In genomic region chr22:18992543-18993198, GRCh38 we compare ENCODE assay signal across 34 cellular contexts. TPM values are rescaled to one million over a fixed set of nuclear protein-coding genes. Genes with fewer than 3 reads are reported as not detected.
"Had no signal": no experiment of that assay in that cellular context is flagged by ENCODE, and none has a peak within 500 bp of the region (broad histone marks: within the 10 kb centered on the region; RNA-seq: fewer than 3 reads in every experiment).

No MANE protein-coding gene starts in this region.

- DNase-seq: activated CD4-positive, alpha-beta T cell treated with anti-CD3 and anti-CD28 coated beads for 36 hours; activated CD4-positive, alpha-beta T cell treated with anti-CD3 and anti-CD28 coated beads, Interleukin-2, amount 10 ng/mL, durations not matched to agents 7 days and 5 days; activated CD4-positive, alpha-beta T cell treated with anti-CD3 and anti-CD28 coated beads, Interleukin-2, amount 50 U/mL, for 48 hours; activated CD8-positive, alpha-beta T cell treated with anti-CD3 and anti-CD28 coated beads, Interleukin-2, amount 10 ng/mL, durations not matched to agents 7 days and 5 days; activated gamma-delta T cell; activated naive CD4-positive, alpha-beta T cell treated with Interleukin-2 at 50 U/mL for 16 hours; activated naive CD8-positive, alpha-beta T cell treated with anti-CD3 and anti-CD28 coated beads, Interleukin-2, amount 10 ng/mL, durations not matched to agents 7 days and 5 days; activated T-cell treated with anti-CD3 and anti-CD28 coated beads, Interleukin-2, amount 50 U/mL, for 24 hours; brain microvascular endothelial cell; MM.1S; MV-4-11; NCI-H1092; NCI-H1436 treated with DMSO at 0.1 percent for 48 hours; NCI-H1694 treated with DMSO at 0.1 percent for 48 hours; NCI-H2029; NCI-H2107; NCI-H2171; NCI-H510A; NCI-H526; NCI-H748 treated with DMSO at 0.1 percent for 48 hours; NK-92 treated with Interleukin-12 subunit alpha and Interleukin-12 subunit beta, amount 100 ng/mL, for 24 hours; PC-3; RPMI8226; SHP77 treated with DMSO at 0.1 percent for 48 hours; SK-N-SH had no signal

- H3K36me3 ChIP-seq: brain microvascular endothelial cell, Peyer's patch, SJSA1 had no signal

- H3K9me3 ChIP-seq: Peyer's patch, SJSA1, SK-N-SH had no signal

- H3K9me3 Mint-ChIP-seq: activated CD4-positive, alpha-beta T cell treated with anti-CD3 and anti-CD28 coated beads, Interleukin-2, amount 10 ng/mL, durations not matched to agents 7 days and 5 days; activated naive CD4-positive, alpha-beta T cell treated with anti-CD3 and anti-CD28 coated beads, Interleukin-2, amount 50 U/mL, for 24 hours; activated naive CD8-positive, alpha-beta T cell treated with anti-CD3 and anti-CD28 coated beads, Interleukin-2, amount 10 ng/mL, durations not matched to agents 7 days and 5 days; activated T-cell treated with anti-CD3 and anti-CD28 coated beads, Interleukin-2, amount 50 U/mL, for 24 hours; activated T-helper 2 cell treated with anti-CD3 and anti-CD28 coated beads, Interferon-gamma antibody, Interleukin-2, Interleukin-4, amounts not matched to agents 10 μg/mL and 5 μg/mL and 100 μg/mL, durations not matched to agents 14 hours and 24 hours and 36 hours; T-helper 1 cell treated with Interleukin-12 subunit alpha and Interleukin-12 subunit beta and Interleukin-4 antibody, amounts not matched to agents 30 μg/mL and 1 μg/mL, for 36 hours; T-helper 2 cell treated with Interferon-gamma antibody and Interleukin-4, amounts not matched to agents 5 μg/mL and 100 μg/mL, for 36 hours had no signal

- H3K27me3 ChIP-seq: Peyer's patch had no signal

- H3K4me2 ChIP-seq: KMS-11, SK-N-SH had no signal

- H3K27me3 Mint-ChIP-seq: activated CD4-positive, alpha-beta T cell treated with anti-CD3 and anti-CD28 coated beads, Interleukin-2, amount 10 ng/mL, durations not matched to agents 7 days and 5 days had no signal

- ATAC-seq: activated CD4-positive, alpha-beta T cell treated with anti-CD3 and anti-CD28 coated beads for 36 hours; activated CD4-positive, CD25-positive, alpha-beta regulatory T cell treated with anti-CD3 and anti-CD28 coated beads, Interleukin-2, amount 50 U/mL, for 24 hours; activated CD8-positive, alpha-beta T cell treated with anti-CD3 and anti-CD28 coated beads, Interleukin-2, amount 10 ng/mL, durations not matched to agents 7 days and 5 days; PC-3 had no signal

- H3K36me3 Mint-ChIP-seq: activated naive CD4-positive, alpha-beta T cell treated with anti-CD3 and anti-CD28 coated beads, Interleukin-2, amount 50 U/mL, for 24 hours; activated naive CD8-positive, alpha-beta T cell treated with anti-CD3 and anti-CD28 coated beads, Interleukin-2, amount 10 ng/mL, durations not matched to agents 7 days and 5 days had no signal

- H3K4me3 ChIP-seq: Peyer's patch, SJSA1 had no signal

- H3K4me1 Mint-ChIP-seq: activated CD4-positive, alpha-beta T cell treated with anti-CD3 and anti-CD28 coated beads for 36 hours; activated CD4-positive, alpha-beta T cell treated with anti-CD3 and anti-CD28 coated beads, Interleukin-2, amount 10 ng/mL, durations not matched to agents 7 days and 5 days; activated naive CD4-positive, alpha-beta T cell treated with anti-CD3 and anti-CD28 coated beads, Interleukin-2, amount 50 U/mL, for 24 hours; activated naive CD8-positive, alpha-beta T cell treated with anti-CD3 and anti-CD28 coated beads, Interleukin-2, amount 10 ng/mL, durations not matched to agents 7 days and 5 days had no signal

- H3K9ac ChIP-seq: KMS-11, SK-N-SH had no signal

- H3K4me1 ChIP-seq: Peyer's patch, SJSA1 had no signal

- H3K27ac ChIP-seq: brain microvascular endothelial cell, KMS-11, Peyer's patch, SJSA1 had no signal

- H3K27ac Mint-ChIP-seq: activated CD4-positive, alpha-beta T cell treated with anti-CD3 and anti-CD28 coated beads for 36 hours; activated CD4-positive, alpha-beta T cell treated with anti-CD3 and anti-CD28 coated beads, Interleukin-2, amount 10 ng/mL, durations not matched to agents 7 days and 5 days; activated CD8-positive, alpha-beta T cell treated with anti-CD3 and anti-CD28 coated beads, Interleukin-2, amount 10 ng/mL, durations not matched to agents 7 days and 5 days; activated naive CD4-positive, alpha-beta T cell treated with anti-CD3 and anti-CD28 coated beads, Interleukin-2, amount 50 U/mL, for 24 hours; activated naive CD8-positive, alpha-beta T cell treated with anti-CD3 and anti-CD28 coated beads, Interleukin-2, amount 10 ng/mL, durations not matched to agents 7 days and 5 days; activated T-cell treated with anti-CD3 and anti-CD28 coated beads, Interleukin-2, amount 50 U/mL, for 24 hours; activated T-helper 2 cell treated with anti-CD3 and anti-CD28 coated beads, Interferon-gamma antibody, Interleukin-2, Interleukin-4, amounts not matched to agents 10 μg/mL and 5 μg/mL and 100 μg/mL, durations not matched to agents 14 hours and 24 hours and 36 hours; T-helper 1 cell treated with Interleukin-12 subunit alpha and Interleukin-12 subunit beta and Interleukin-4 antibody, amounts not matched to agents 30 μg/mL and 1 μg/mL, for 36 hours; T-helper 2 cell treated with Interferon-gamma antibody and Interleukin-4, amounts not matched to agents 5 μg/mL and 100 μg/mL, for 36 hours had no signal

- H3K4me3 Mint-ChIP-seq: activated CD4-positive, alpha-beta T cell treated with anti-CD3 and anti-CD28 coated beads for 36 hours; activated CD4-positive, alpha-beta T cell treated with anti-CD3 and anti-CD28 coated beads, Interleukin-2, amount 10 ng/mL, durations not matched to agents 7 days and 5 days; activated CD8-positive, alpha-beta T cell treated with anti-CD3 and anti-CD28 coated beads, Interleukin-2, amount 10 ng/mL, durations not matched to agents 7 days and 5 days; activated naive CD4-positive, alpha-beta T cell treated with anti-CD3 and anti-CD28 coated beads, Interleukin-2, amount 50 U/mL, for 24 hours; activated naive CD8-positive, alpha-beta T cell treated with anti-CD3 and anti-CD28 coated beads, Interleukin-2, amount 10 ng/mL, durations not matched to agents 7 days and 5 days; activated T-cell treated with anti-CD3 and anti-CD28 coated beads, Interleukin-2, amount 50 U/mL, for 24 hours; T-helper 1 cell treated with Interleukin-12 subunit alpha and Interleukin-12 subunit beta and Interleukin-4 antibody, amounts not matched to agents 30 μg/mL and 1 μg/mL, for 36 hours; T-helper 2 cell treated with Interferon-gamma antibody and Interleukin-4, amounts not matched to agents 5 μg/mL and 100 μg/mL, for 36 hours had no signal

RNA-seq across cellular contexts. Expression of gene PRODH, which starts 56.6 kb away (rescaled TPM):
- total RNA-seq: activated CD4-positive, alpha-beta T cell treated with anti-CD3 and anti-CD28 coated beads for 36 hours; activated CD8-positive, alpha-beta T cell treated with anti-CD3 and anti-CD28 coated beads, Interleukin-2, amount 10 ng/mL, durations not matched to agents 7 days and 5 days; LHCN-M2; SJSA1 had no signal
